Comparison of ENCODE assay signal across 15 cellular contexts in the genomic region with DNA sequence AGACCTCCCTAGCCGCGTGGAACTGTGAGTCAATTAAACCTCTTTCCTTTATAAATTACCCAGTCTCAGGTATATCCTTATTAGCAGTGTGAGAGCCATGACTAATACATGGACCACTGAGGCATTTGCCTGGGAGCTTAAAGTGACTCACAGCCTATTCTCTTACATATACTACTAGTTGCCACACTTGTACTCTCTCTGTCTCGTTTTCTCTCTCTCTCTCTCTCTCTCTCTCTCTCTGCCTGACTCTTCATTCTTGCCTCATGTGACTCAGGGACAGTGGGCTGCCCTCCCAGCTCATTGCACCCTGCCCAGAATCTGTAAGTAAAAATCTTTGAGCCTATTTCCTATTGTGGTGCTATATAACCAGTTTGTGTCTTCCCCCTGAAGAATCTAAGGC.
A peak's percentile ranks its signal among the peaks of the same experiment; 100 is the strongest.
DNase-seq lines count a peak whose midpoint lies in the region; ATAC-seq and TF ChIP-seq lines count a peak whose summit lies in the region.
"Had no signal": no experiment of that assay in that cellular context is flagged by ENCODE, and none has a peak within 500 bp of the region (broad histone marks: within the 10 kb centered on the region; RNA-seq: fewer than 3 reads in every experiment).

No MANE protein-coding gene starts in this region.

- H3K4me3 ChIP-seq in AG09309 (ENCODE audit: control insufficient read depth, low read depth, low read length) (no peak overlapping the region), brain microvascular endothelial cell (ENCODE audit: low read depth, low read length) (no peak overlapping the region), kidney epithelial cell (ENCODE audit: low read depth, low read length) (no peak overlapping the region)

- H3K27me3 ChIP-seq in brain microvascular endothelial cell (replicated peaks), result no peaks in the 10 kb centered on the region
- H3K27me3 ChIP-seq in kidney epithelial cell (ENCODE audit: control insufficient read depth, insufficient read depth, low read length), result no peaks in the 10 kb centered on the region

- in situ Hi-C loops in brain microvascular endothelial cell (cut with HindIII; ENCODE audit: low pct_ligation_motif_present, low sequenced_read_pairs), result no loop called here

- H3K27ac ChIP-seq in brain microvascular endothelial cell, result no peak overlapping the region

- peak; percentile 79 for DNase-seq in AG09309 (ENCODE audit: low read depth)
- peak; percentile 19 for DNase-seq in HS-5 (ENCODE audit: low read depth)
- DNase-seq in brain microvascular endothelial cell, result peak; percentile 86
- DNase-seq in kidney epithelial cell (ENCODE audit: low read depth), result peak; percentile 81
- DNase-seq in LoVo (ENCODE audit: low spot score), result no peak
- DNase-seq: activated CD8-positive, alpha-beta memory T cell treated with anti-CD3 and anti-CD28 coated beads for 24 hours; CD4-positive, CD25-positive, alpha-beta regulatory T cell; hypothalamus; NCI-H1092 treated with DMSO at 0.1 percent for 48 hours; NCI-H510A; posterior cingulate gyrus; T-helper 2 cell had no signal

- ATAC-seq in HG02870 (IDR thresholded peaks at IDR 0.05; ENCODE audit: unreplicated experiment) (no peak), HG02798 (IDR thresholded peaks at IDR 0.05; ENCODE audit: poor library complexity, unreplicated experiment) (no peak), HG02642 (IDR thresholded peaks at IDR 0.05; ENCODE audit: poor library complexity, unreplicated experiment) (no peak)

- H3K36me3 ChIP-seq in brain microvascular endothelial cell (replicated peaks), result no peaks in the 10 kb centered on the region
- no peaks in the 10 kb centered on the region for H3K36me3 ChIP-seq in kidney epithelial cell (ENCODE audit: control insufficient read depth, insufficient read depth, low read length)

- TF ChIP-seq CTCF in AG09309 (IDR thresholded peaks at IDR 0.05; ENCODE audit: control insufficient read depth, insufficient read depth, low read depth, low read length, missing control alignments), result no peak
- TF ChIP-seq CTCF in brain microvascular endothelial cell (IDR thresholded peaks at IDR 0.05; ENCODE audit: low read depth, low read length, missing control alignments), result no peak
- TF ChIP-seq CTCF in kidney epithelial cell (IDR thresholded peaks at IDR 0.05; ENCODE audit: insufficient read depth, low read length, poor library complexity, severe bottlenecking), result no peak
